In genomic region chr10:73494877-73495225, GRCh38 we compare ENCODE assay signal across 8 cellular contexts. TPM values are rescaled to one million over a fixed set of nuclear protein-coding genes. Genes with fewer than 3 reads are reported as not detected.
DNase-seq lines count a peak whose midpoint lies in the region; ATAC-seq lines count a peak whose summit lies in the region.

No MANE protein-coding gene starts in this region.

- H3K9me3 ChIP-seq in HAP-1, result no peaks in the 10 kb centered on the region
- no peaks in the 10 kb centered on the region for H3K9me3 ChIP-seq in iPS-18a (ENCODE audit: control insufficient read depth, low read depth, low read length)

- peaks cover 13% of the 10 kb centered on the region for H3K4me1 ChIP-seq in HAP-1
- peaks cover 13% of the 10 kb centered on the region for H3K4me1 ChIP-seq in iPS-18a (ENCODE audit: control insufficient read depth, low read depth, low read length)

- H3K9me3 Mint-ChIP-seq in activated T-helper 17 cell treated with anti-CD3 and anti-CD28 coated beads, Interleukin-2, amount 50 U/mL, for 72 hours, result no peaks in the 10 kb centered on the region
- H3K9me3 Mint-ChIP-seq in stimulated activated memory B cell treated with anti-CD40 and anti-IgM and Interleukin-4, amounts not matched to agents 10 μg/mL and 1 μg/mL and 100 μg/mL, for 72 hours, result no peaks in the 10 kb centered on the region

- peaks cover 21% of the 10 kb centered on the region for H3K36me3 Mint-ChIP-seq in activated T-helper 17 cell treated with anti-CD3 and anti-CD28 coated beads, Interleukin-2, amount 50 U/mL, for 72 hours (ENCODE audit: low read depth)
- peaks cover 4% of the 10 kb centered on the region for H3K36me3 Mint-ChIP-seq in stimulated activated memory B cell treated with anti-CD40 and anti-IgM and Interleukin-4, amounts not matched to agents 10 μg/mL and 1 μg/mL and 100 μg/mL, for 72 hours

- H3K27me3 ChIP-seq in HAP-1 (ENCODE audit: low read depth) (no peaks in the 10 kb centered on the region), iPS-18a (ENCODE audit: control insufficient read depth, insufficient read depth, low read length) (no peaks in the 10 kb centered on the region)

- in situ Hi-C loops in HAP-1 (cut with MboI; ENCODE audit: low sequenced_read_pairs), result no loop called here

- peak overlapping the region; percentile 98 for H3K4me3 Mint-ChIP-seq in activated T-helper 17 cell treated with anti-CD3 and anti-CD28 coated beads, Interleukin-2, amount 50 U/mL, for 72 hours
- peak overlapping the region; percentile 87 for H3K4me3 Mint-ChIP-seq in stimulated activated memory B cell treated with anti-CD40 and anti-IgM and Interleukin-4, amounts not matched to agents 10 μg/mL and 1 μg/mL and 100 μg/mL, for 72 hours

- H3K4me3 ChIP-seq in HAP-1, result peak overlapping the region; percentile 96
- H3K4me3 ChIP-seq in iPS-18a (ENCODE audit: low read length), result peak overlapping the region; percentile 73

- ATAC-seq in activated T-helper 17 cell treated with anti-CD3 and anti-CD28 coated beads, Interleukin-2, amount 50 U/mL, for 72 hours (replicated peaks), result no peak
- ATAC-seq in stimulated activated memory B cell treated with anti-CD40 and anti-IgM and Interleukin-4, amounts not matched to agents 10 μg/mL and 1 μg/mL and 100 μg/mL, for 72 hours, result no peak
- ATAC-seq in HG03196 (IDR thresholded peaks at IDR 0.05; ENCODE audit: unreplicated experiment) (no peak), HG03378 (IDR thresholded peaks at IDR 0.05; ENCODE audit: unreplicated experiment) (no peak), GM18873 (IDR thresholded peaks at IDR 0.05; ENCODE audit: low FRiP score, unreplicated experiment) (no peak)

- H3K4me1 Mint-ChIP-seq in activated T-helper 17 cell treated with anti-CD3 and anti-CD28 coated beads, Interleukin-2, amount 50 U/mL, for 72 hours, result peaks cover 30% of the 10 kb centered on the region
- H3K4me1 Mint-ChIP-seq in stimulated activated memory B cell treated with anti-CD40 and anti-IgM and Interleukin-4, amounts not matched to agents 10 μg/mL and 1 μg/mL and 100 μg/mL, for 72 hours, result peaks cover 56% of the 10 kb centered on the region

- peaks cover 4% of the 10 kb centered on the region; the same call in 1 of the 2 replicates for H3K36me3 ChIP-seq in HAP-1 (replicated peaks)
- H3K36me3 ChIP-seq in iPS-18a (ENCODE audit: control insufficient read depth, low read depth, low read length), result peaks cover 11% of the 10 kb centered on the region

- no peaks in the 10 kb centered on the region for H3K27me3 Mint-ChIP-seq in activated T-helper 17 cell treated with anti-CD3 and anti-CD28 coated beads, Interleukin-2, amount 50 U/mL, for 72 hours
- H3K27me3 Mint-ChIP-seq in stimulated activated memory B cell treated with anti-CD40 and anti-IgM and Interleukin-4, amounts not matched to agents 10 μg/mL and 1 μg/mL and 100 μg/mL, for 72 hours, result no peaks in the 10 kb centered on the region

- DNase-seq in HAP-1 (ENCODE audit: low spot score in 2 of 2), result no peak
- no peak for DNase-seq in ureter (ENCODE audit: low spot score)

- peak overlapping the region; percentile 72 for H3K9ac ChIP-seq in iPS-18a (ENCODE audit: low read length)

- H3K27ac ChIP-seq in iPS-18a (ENCODE audit: low read length), result peak overlapping the region; percentile 27

- H3K27ac Mint-ChIP-seq in activated T-helper 17 cell treated with anti-CD3 and anti-CD28 coated beads, Interleukin-2, amount 50 U/mL, for 72 hours, result peak overlapping the region; percentile 94
- H3K27ac Mint-ChIP-seq in stimulated activated memory B cell treated with anti-CD40 and anti-IgM and Interleukin-4, amounts not matched to agents 10 μg/mL and 1 μg/mL and 100 μg/mL, for 72 hours, result peak overlapping the region; percentile 91

RNA-seq across cellular contexts. Expression of gene PPP3CB, which starts 1.0 kb away (rescaled TPM):
- total RNA-seq in activated T-helper 17 cell treated with anti-CD3 and anti-CD28 coated beads, Interleukin-2, amount 50 U/mL, for 72 hours, result 10 to 100 TPM; 43.9 to 50.1 TPM
- total RNA-seq in ureter, result 47.1 TPM
